In the genomic region with DNA sequence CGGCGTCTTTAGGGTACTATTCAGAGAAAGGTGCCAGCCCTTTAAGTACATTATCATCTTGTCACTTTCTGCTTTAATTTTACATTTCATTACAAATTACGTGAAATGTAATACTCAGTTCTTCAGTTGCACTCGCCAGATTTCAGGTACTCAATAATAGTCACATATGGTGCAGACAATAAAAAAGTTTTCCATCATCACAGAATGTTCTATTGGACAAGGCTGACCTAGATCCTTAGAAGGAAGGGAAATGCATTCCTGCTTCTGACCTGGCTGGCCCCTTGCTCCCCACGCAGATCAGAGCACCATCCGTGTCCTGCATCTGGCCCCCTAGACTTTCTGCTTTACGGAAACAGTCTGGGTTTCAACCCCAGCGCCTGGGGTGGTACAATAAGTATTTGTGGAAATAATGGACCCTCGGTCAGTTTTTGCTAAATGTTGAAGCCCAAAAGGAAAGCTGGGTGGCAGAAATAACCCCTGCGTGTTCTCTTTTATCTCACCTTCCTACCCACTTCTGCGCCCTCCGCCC, we compare ENCODE assay signal across 16 cellular contexts. TPM values are rescaled to one million over a fixed set of nuclear protein-coding genes. Genes with fewer than 3 reads are reported as not detected.
A peak's percentile ranks its signal among the peaks of the same experiment; 100 is the strongest.
DNase-seq lines count a peak whose midpoint lies in the region; ATAC-seq, FAIRE-seq and TF ChIP-seq lines count a peak whose summit lies in the region.
"Had no signal": no experiment of that assay in that cellular context is flagged by ENCODE, and none has a peak within 500 bp of the region (broad histone marks: within the 10 kb centered on the region; RNA-seq: fewer than 3 reads in every experiment).

No MANE protein-coding gene starts in this region.

- no peak for TF ChIP-seq CTCF in type B pancreatic cell (conservative IDR thresholded peaks at IDR 0.05)
- TF ChIP-seq CTCF in omental fat pad (IDR thresholded peaks at IDR 0.05) = no peak

- peak overlapping the region; percentile 69 for H3K4me3 Mint-ChIP-seq in activated naive CD4-positive, alpha-beta T cell treated with anti-CD3 and anti-CD28 coated beads, Interleukin-2, amount 50 U/mL, for 24 hours
- H3K4me3 Mint-ChIP-seq in T-helper 17 cell (peak overlapping the region; percentile 59), immature natural killer cell (peak overlapping the region; percentile 22 to 57 (median 48)), type B pancreatic cell (peak overlapping the region; percentile 74)

- DNase-seq in activated naive CD4-positive, alpha-beta T cell treated with anti-CD3 and anti-CD28 coated beads, Interleukin-2, amount 50 U/mL, for 16 hours = no peak
- no peak for DNase-seq in T-helper 17 cell
- no peak for DNase-seq in immature natural killer cell
- DNase-seq in type B pancreatic cell (ENCODE audit: extremely low spot score, unreplicated experiment) = no peak
- no peak for DNase-seq in urothelium cell line (ENCODE audit: low spot score)
- no peak for DNase-seq in omental fat pad (ENCODE audit: low spot score)
- DNase-seq: activated B cell treated with CpG ODN at 0.5 μM for 24 hours, activated gamma-delta T cell treated with Interleukin-2 at 50 U/mL for 16 hours, esophagus squamous epithelium, GOT3, thyroid gland had no signal

- H3K27ac Mint-ChIP-seq in activated naive CD4-positive, alpha-beta T cell treated with anti-CD3 and anti-CD28 coated beads, Interleukin-2, amount 50 U/mL, for 24 hours = no peak overlapping the region
- no peak overlapping the region for H3K27ac Mint-ChIP-seq in T-helper 17 cell
- H3K27ac Mint-ChIP-seq in immature natural killer cell = no peak overlapping the region
- H3K27ac Mint-ChIP-seq in type B pancreatic cell = no peak overlapping the region
- H3K27ac Mint-ChIP-seq: activated B cell treated with CpG ODN at 0.5 μM for 24 hours had no signal

- ATAC-seq in T-helper 17 cell (no peak), omental fat pad (ENCODE audit: low FRiP score) (no peak), HG03460 (IDR thresholded peaks at IDR 0.05; ENCODE audit: unreplicated experiment) (no peak)
- ATAC-seq: Right ventricle myocardium inferior had no signal

- no peaks in the 10 kb centered on the region for H3K4me1 Mint-ChIP-seq in activated naive CD4-positive, alpha-beta T cell treated with anti-CD3 and anti-CD28 coated beads, Interleukin-2, amount 50 U/mL, for 24 hours
- peaks cover 6% of the 10 kb centered on the region for H3K4me1 Mint-ChIP-seq in T-helper 17 cell
- H3K4me1 Mint-ChIP-seq in immature natural killer cell = peaks cover 5 to 8% of the 10 kb centered on the region in 2 donors
- H3K4me1 Mint-ChIP-seq in type B pancreatic cell (ENCODE audit: unreplicated experiment) = peaks cover 4% of the 10 kb centered on the region

- no peaks in the 10 kb centered on the region for H3K9me3 ChIP-seq in T-helper 17 cell (ENCODE audit: control insufficient read depth, low read length, poor library complexity, severe bottlenecking)
- H3K9me3 ChIP-seq: esophagus squamous epithelium, thyroid gland had no signal

- H3K9me3 Mint-ChIP-seq in activated naive CD4-positive, alpha-beta T cell treated with anti-CD3 and anti-CD28 coated beads, Interleukin-2, amount 50 U/mL, for 24 hours = no peaks in the 10 kb centered on the region
- no peaks in the 10 kb centered on the region for H3K9me3 Mint-ChIP-seq in immature natural killer cell
- no peaks in the 10 kb centered on the region for H3K9me3 Mint-ChIP-seq in type B pancreatic cell
- H3K9me3 Mint-ChIP-seq: activated B cell treated with CpG ODN at 0.5 μM for 24 hours had no signal

- FAIRE-seq in urothelium cell line (lab: Jason Lieb, UNC) = no peak
- FAIRE-seq: GM18507 had no signal

- H3K27me3 Mint-ChIP-seq in activated naive CD4-positive, alpha-beta T cell treated with anti-CD3 and anti-CD28 coated beads, Interleukin-2, amount 50 U/mL, for 24 hours = peaks cover 42% of the 10 kb centered on the region
- H3K27me3 Mint-ChIP-seq in T-helper 17 cell (peaks cover 82% of the 10 kb centered on the region), immature natural killer cell (ENCODE audit: low read depth in 3 of 3) (peaks cover 24 to 37% (median 34%) of the 10 kb centered on the region in 3 donors), type B pancreatic cell (peaks cover 85% of the 10 kb centered on the region)

- H3K36me3 Mint-ChIP-seq in activated naive CD4-positive, alpha-beta T cell treated with anti-CD3 and anti-CD28 coated beads, Interleukin-2, amount 50 U/mL, for 24 hours = peaks cover 2% of the 10 kb centered on the region
- H3K36me3 Mint-ChIP-seq in T-helper 17 cell (ENCODE audit: low read depth) (peaks cover 5% of the 10 kb centered on the region), immature natural killer cell (no peaks in the 10 kb centered on the region), type B pancreatic cell (no peaks in the 10 kb centered on the region)

RNA-seq across cellular contexts. Expression of a gene that starts 0.7 kb away (rescaled TPM):
- total RNA-seq in T-helper 17 cell = not detected
- polyA plus RNA-seq in immature natural killer cell = not detected
- total RNA-seq in type B pancreatic cell (ENCODE audit: low replicate concordance) = 9.9 and 16.7 TPM in 2 replicates
- total RNA-seq in omental fat pad = under 1 TPM in 1 of 4 donors, not detected in 3; 0.19 TPM
- total RNA-seq: activated B cell treated with CpG ODN at 0.5 μM for 24 hours, pulmonary artery endothelial cell had no signal

RNA-seq across cellular contexts. Expression of a gene that starts 20.0 kb away (rescaled TPM):
- 10 to 100 TPM; 42.8 to 43.5 TPM for total RNA-seq in T-helper 17 cell
- 10 to 100 TPM; 35.1 to 79.2 (median 61.0) TPM for polyA plus RNA-seq in immature natural killer cell
- 85.5 and 91.6 TPM in 2 replicates for total RNA-seq in type B pancreatic cell (ENCODE audit: low replicate concordance)
- 100 to 1,000 TPM in 1 of 4 donors, 10 to 100 TPM in 3; 64.8 to 119 (median 74.1) TPM for total RNA-seq in omental fat pad

RNA-seq across cellular contexts. Expression of a gene that starts 40.7 kb away (rescaled TPM):
- total RNA-seq in T-helper 17 cell (not detected), type B pancreatic cell (ENCODE audit: low replicate concordance) (not detected in 2 replicates), omental fat pad (not detected)
- not detected for polyA plus RNA-seq in immature natural killer cell
- total RNA-seq: activated B cell treated with CpG ODN at 0.5 μM for 24 hours, esophagus squamous epithelium, pulmonary artery endothelial cell, Right ventricle myocardium inferior had no signal
